In the genomic region with DNA sequence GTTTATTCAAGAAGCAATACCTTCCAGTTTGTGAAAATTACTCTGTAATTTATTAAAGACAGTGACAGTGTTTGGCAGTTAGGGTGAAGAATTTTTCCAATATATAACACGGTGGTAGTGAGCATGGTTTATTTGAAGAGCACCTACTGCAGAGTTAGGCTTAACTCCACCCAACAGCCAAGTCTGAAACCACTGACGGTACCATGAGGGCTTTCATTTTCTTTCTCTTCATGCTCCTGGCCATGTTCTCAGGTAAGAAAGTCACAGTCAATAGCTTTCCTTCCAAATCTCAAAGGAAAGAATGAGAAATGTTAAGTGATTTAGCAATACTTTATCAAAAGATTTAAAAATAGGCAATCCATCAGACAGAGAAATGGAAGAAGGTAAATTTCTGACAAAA, we compare ENCODE assay signal across 32 cellular contexts. TPM values are rescaled to one million over a fixed set of nuclear protein-coding genes. Genes with fewer than 3 reads are reported as not detected.
"Had no signal": no experiment of that assay in that cellular context is flagged by ENCODE, and none has a peak within 500 bp of the region (broad histone marks: within the 10 kb centered on the region; RNA-seq: fewer than 3 reads in every experiment).

A gene with protein sequence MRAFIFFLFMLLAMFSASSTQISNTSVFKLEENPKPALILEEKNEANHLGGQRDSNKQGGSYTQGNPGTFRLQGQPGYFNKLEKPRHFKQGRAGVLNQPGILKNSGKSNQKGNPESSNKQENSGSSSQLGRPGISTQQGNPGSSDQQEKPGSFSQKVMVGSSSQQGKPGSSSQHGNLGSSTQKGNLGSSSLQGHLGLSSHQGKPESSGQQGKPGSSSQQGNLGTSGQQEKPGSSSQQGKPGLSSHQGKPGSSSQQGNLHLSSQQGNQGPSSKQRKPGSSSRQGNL (plus strand): TSS at position 131 of the 400 bp plus-strand sequence. CDS start 73 bp downstream, at position 204.

- H3K4me3 ChIP-seq: colonic mucosa, esophagus squamous epithelium, gastrocnemius medialis, heart right ventricle, left lung, lower lobe of right lung had no signal

- ATAC-seq: effector memory CD8-positive, alpha-beta T cell; esophagus mucosa; gastrocnemius medialis; heart right ventricle; left cardiac atrium; left lung; left ventricle myocardium superior; lower lobe of right lung; naive thymus-derived CD8-positive, alpha-beta T cell had no signal

- H3K36me3 ChIP-seq: colonic mucosa, esophagus squamous epithelium, gastrocnemius medialis, heart right ventricle, left lung, lower lobe of right lung had no signal

- H3K9me3 ChIP-seq: colonic mucosa, esophagus squamous epithelium, gastrocnemius medialis, heart right ventricle, left lung, lower lobe of right lung had no signal

- DNase-seq: colonic mucosa; cortex of kidney; effector CD8-positive, alpha-beta T cell; effector memory CD8-positive, alpha-beta T cell; endodermal cell; erythroblast; esophagus squamous epithelium; foreskin fibroblast; foreskin melanocyte; gastrocnemius medialis; glutamatergic neuron; head of caudate nucleus; heart right ventricle; hippocampal formation; left cardiac atrium; left lung; left ventricle myocardium superior; lower lobe of right lung; mesenchymal stem cell; midbrain; naive B cell; naive thymus-derived CD8-positive, alpha-beta T cell had no signal

- H3K4me1 ChIP-seq: colonic mucosa, esophagus squamous epithelium, gastrocnemius medialis, heart right ventricle, left lung, lower lobe of right lung had no signal

- H3K27me3 ChIP-seq: colonic mucosa, esophagus squamous epithelium, gastrocnemius medialis, heart right ventricle, left lung had no signal

- H3K27ac ChIP-seq: colonic mucosa, epithelial cell of prostate, esophagus squamous epithelium, gastrocnemius medialis, heart right ventricle, left lung, lower lobe of right lung had no signal

RNA-seq across cellular contexts. Expression of the gene that starts here (rescaled TPM):
- total RNA-seq: dermis microvascular lymphatic vessel endothelial cell; endodermal cell; esophagus mucosa; esophagus squamous epithelium; gastrocnemius medialis; glomerular endothelial cell; heart right ventricle; kidney epithelial cell; left cardiac atrium; left lung; left ventricle myocardium superior; lower leg skin; lower lobe of right lung; lung microvascular endothelial cell; mesenteric fat pad; mononuclear cell; myocyte; naive thymus-derived CD8-positive, alpha-beta T cell had no signal
